14 cellular contexts compared by ENCODE assay signal in the genomic region with DNA sequence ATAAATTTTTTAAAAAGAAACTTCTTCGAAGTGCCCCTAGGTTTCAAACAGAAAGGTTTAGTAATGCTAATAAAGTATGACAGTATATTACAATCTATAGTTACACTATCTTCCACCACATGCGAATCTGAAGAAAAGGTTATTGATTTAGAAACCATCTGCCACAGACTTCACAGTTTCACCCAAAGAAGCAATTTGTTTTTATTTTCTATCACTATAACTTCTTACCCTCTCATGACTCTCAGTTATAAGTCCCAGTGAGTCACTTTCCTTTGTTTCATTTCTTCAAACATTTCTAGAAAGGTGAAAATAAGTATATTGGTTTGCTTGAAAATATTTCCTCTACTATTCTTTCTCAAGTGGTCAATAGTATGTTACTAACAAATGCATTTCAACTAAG.
A peak's percentile ranks its signal among the peaks of the same experiment; 100 is the strongest.
DNase-seq lines count a peak whose midpoint lies in the region; ATAC-seq and TF ChIP-seq lines count a peak whose summit lies in the region.
"Had no signal": no experiment of that assay in that cellular context is flagged by ENCODE, and none has a peak within 500 bp of the region (broad histone marks: within the 10 kb centered on the region; RNA-seq: fewer than 3 reads in every experiment).

No MANE protein-coding gene starts in this region.

- CTCF ChIA-PET in GM10248 (lab: Yijun Ruan, JAX), result interaction anchor here (0.9 to 1.3 kb wide), 3 partner anchors 11 to 28 kb away, joined by 3 read pairs; no protein-coding TSS in a partner anchor

- TF ChIP-seq CTCF in GM10248 (IDR thresholded peaks at IDR 0.05; ENCODE audit: control extremely low read depth, extremely low read depth, low read depth, missing control alignments), result no peak

- peak; percentile 90 for ATAC-seq in GM19043 (IDR thresholded peaks at IDR 0.05; ENCODE audit: low read depth, unreplicated experiment)
- ATAC-seq in HG02571 (IDR thresholded peaks at IDR 0.05; ENCODE audit: unreplicated experiment), result peak; percentile 91
- peak; percentile 93 for ATAC-seq in HG03159 (IDR thresholded peaks at IDR 0.05; ENCODE audit: unreplicated experiment)
- ATAC-seq: activated CD8-positive, alpha-beta memory T cell treated with anti-CD3 and anti-CD28 coated beads, Interleukin-2, amount 10 ng/mL, durations not matched to agents 7 days and 5 days; stimulated activated memory B cell treated with anti-CD40 and anti-IgM and Interleukin-4, amounts not matched to agents 10 μg/mL and 1 μg/mL and 100 μg/mL, for 72 hours had no signal

- peak; percentile 21 for DNase-seq in GM10248 (ENCODE audit: extremely low spot score)
- no peak for DNase-seq in hippocampal formation (lab: John Stamatoyannopoulos, UW)
- DNase-seq in cortex of kidney (lab: John Stamatoyannopoulos, UW), result no peak
- no peak for DNase-seq in T-helper 9 cell
- DNase-seq in stimulated activated CD4-positive, alpha-beta T cell treated with anti-CD3 and anti-CD28 coated beads, Interleukin-2, amount 100 ng/mL, for 24 hours, result no peak
- DNase-seq: ACHN; activated CD8-positive, alpha-beta memory T cell treated with anti-CD3 and anti-CD28 coated beads, Interleukin-2, amount 10 ng/mL, durations not matched to agents 7 days and 5 days; mesendoderm; NCI-H187; ovary had no signal

- POLR2A ChIA-PET in GM10248 (lab: Yijun Ruan, JAX), result no interaction called here
